1 cellular context compared by ENCODE assay signal in the genomic region with DNA sequence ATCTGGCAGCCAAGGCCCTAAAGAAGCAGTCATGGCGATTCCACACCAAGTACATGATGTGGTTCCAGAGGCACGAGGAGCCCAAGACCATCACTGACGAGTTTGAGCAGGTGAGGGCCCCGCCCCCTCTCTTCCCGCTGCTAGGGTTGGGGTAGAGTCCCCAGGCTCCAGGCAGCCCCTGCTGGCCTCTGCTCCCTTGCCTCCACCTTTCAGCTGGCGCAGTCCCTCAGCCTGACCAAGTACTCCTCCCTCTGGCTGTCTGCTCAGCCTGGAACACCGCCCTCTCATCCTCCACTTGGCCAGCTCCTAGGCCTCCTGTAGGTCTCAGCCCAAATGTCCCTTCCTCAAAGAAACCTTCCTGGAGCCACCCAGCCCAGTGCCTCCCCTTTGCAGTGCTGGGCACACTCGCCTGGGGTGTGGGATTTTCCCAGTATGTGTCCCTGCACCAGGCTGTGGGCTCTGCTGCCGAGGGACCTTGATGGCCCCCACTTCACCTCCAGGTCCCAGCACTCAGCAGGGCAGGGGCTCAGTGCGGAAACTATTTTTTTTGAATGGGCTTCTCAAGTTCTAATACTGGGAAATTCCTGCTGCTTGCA.
TF ChIP-seq lines count a peak whose summit lies in the region.

No MANE protein-coding gene starts in this region.

TF ChIP-seq in SK-N-SH, 30 proteins besides CTCF, POLR2A, EP300 and RAD21:
- TF ChIP-seq ELF1 (IDR thresholded peaks at IDR 0.05), result no peak
- no peak for TF ChIP-seq JUND (IDR thresholded peaks at IDR 0.05)
